Comparison of ENCODE assay signal across 33 cellular contexts in genomic region chr10:84391326-84391725, GRCh38.
DNase-seq lines count a peak whose midpoint lies in the region; ATAC-seq and TF ChIP-seq lines count a peak whose summit lies in the region.
"Had no signal": no experiment of that assay in that cellular context is flagged by ENCODE, and none has a peak within 500 bp of the region (broad histone marks: within the 10 kb centered on the region; RNA-seq: fewer than 3 reads in every experiment).

No MANE protein-coding gene starts in this region.

- H3K4me1 ChIP-seq in IMR-90 (ENCODE audit: control insufficient read depth, insufficient read depth, low read length), result peaks cover 2% of the 10 kb centered on the region; the same call in 1 of the 2 replicates
- H3K4me1 ChIP-seq in esophagus muscularis mucosa, result peaks cover 0 to 15% (median 3%) of the 10 kb centered on the region in 4 donors
- no peaks in the 10 kb centered on the region for H3K4me1 ChIP-seq in right atrium auricular region
- H3K4me1 ChIP-seq: BLaER1, vagina had no signal

- peaks cover 28 to 37% of the 10 kb centered on the region in 2 experiments for H3K79me1 ChIP-seq in IMR-90 (ENCODE audit: low read depth in 1 of 2, low read length in 2 of 2)

- BruUV-seq in IMR-90 (replicated peaks; lab: Mats Ljungman, UMichigan), result no TSS peak

- no peak overlapping the region for H3K14ac ChIP-seq in IMR-90 (replicated peaks; ENCODE audit: low read depth, low read length)

- POLR2A ChIA-PET in IMR-90 (lab: Charles Lee; ENCODE audit: unreplicated experiment), result no interaction called here

- H3K4me2 ChIP-seq in IMR-90 (ENCODE audit: low read depth, low read length), result no peak overlapping the region
- H3K4me2 ChIP-seq: BLaER1, hepatocyte, PC-9, SK-N-SH had no signal

- H3K9me3 Mint-ChIP-seq in brain, result peaks cover 18 to 53% (median 33%) of the 10 kb centered on the region in 5 experiments
- H3K9me3 Mint-ChIP-seq: T-helper 1 cell treated with Interleukin-12 subunit alpha and Interleukin-12 subunit beta and Interleukin-4 antibody, amounts not matched to agents 30 μg/mL and 1 μg/mL, for 36 hours had no signal

- peaks cover 9% of the 10 kb centered on the region for H3K36me3 ChIP-seq in IMR-90 (ENCODE audit: control insufficient read depth, insufficient read depth, low read length)
- H3K36me3 ChIP-seq in esophagus muscularis mucosa, result peaks cover 3 to 11% (median 8%) of the 10 kb centered on the region in 4 donors
- no peaks in the 10 kb centered on the region for H3K36me3 ChIP-seq in right atrium auricular region
- H3K36me3 ChIP-seq: gastrocnemius medialis, thoracic aorta, vagina had no signal

- no peak overlapping the region for H2AK9ac ChIP-seq in IMR-90 (replicated peaks; ENCODE audit: low read depth, low read length, poor library complexity)

- no peak overlapping the region for H2BK120ac ChIP-seq in IMR-90 (ENCODE audit: low read depth, low read length)

- intact Hi-C loops in IMR-90 (cut with micrococcal nuclease), result no loop called here
- intact Hi-C loops in esophagus muscularis mucosa (cut with DNase I), result no loop called here

- H4K8ac ChIP-seq in IMR-90 (ENCODE audit: low read depth in 2 of 2, low read length in 2 of 2), result no peak overlapping the region

- H2BK15ac ChIP-seq in IMR-90 (ENCODE audit: low read depth, low read length), result no peak overlapping the region

- no peaks in the 10 kb centered on the region for H3K9me1 ChIP-seq in IMR-90 (ENCODE audit: insufficient read depth, low read length)

- no peak overlapping the region for H3K18ac ChIP-seq in IMR-90 (ENCODE audit: low read depth, low read length)

- H3K4ac ChIP-seq in IMR-90 (ENCODE audit: low read depth, low read length), result no peak overlapping the region

- H3K27me3 Mint-ChIP-seq in brain, result no peaks in the 10 kb centered on the region
- H3K27me3 Mint-ChIP-seq: stimulated activated naive B cell treated with anti-CD40 and anti-IgM and Interleukin-4, amounts not matched to agents 10 μg/mL and 1 μg/mL and 100 μg/mL, for 72 hours had no signal

- peak overlapping the region in 1 of 5 experiments; percentile 8 for H3K4me3 Mint-ChIP-seq in brain
- H3K4me3 Mint-ChIP-seq: activated T-cell treated with anti-CD3 and anti-CD28 coated beads, Interleukin-2, amount 50 U/mL, for 72 hours; H9; nephron; stimulated activated naive B cell treated with anti-CD40 and anti-IgM and Interleukin-4, amounts not matched to agents 10 μg/mL and 1 μg/mL and 100 μg/mL, for 72 hours; T-helper 1 cell treated with Interleukin-12 subunit alpha and Interleukin-12 subunit beta and Interleukin-4 antibody, amounts not matched to agents 30 μg/mL and 1 μg/mL, for 36 hours had no signal

- no peak for ATAC-seq in IMR-90 (ENCODE audit: low read depth)
- ATAC-seq in HG03097 (IDR thresholded peaks at IDR 0.05; ENCODE audit: low FRiP score, unreplicated experiment), result no peak
- ATAC-seq: activated T-cell treated with anti-CD3 and anti-CD28 coated beads, Interleukin-2, amount 50 U/mL, for 72 hours; gastrocnemius medialis; left cardiac atrium; Right ventricle myocardium inferior; stimulated activated naive B cell treated with anti-CD40 and anti-IgM and Interleukin-4, amounts not matched to agents 10 μg/mL and 1 μg/mL and 100 μg/mL, for 72 hours had no signal

- DNase-seq in IMR-90 (peak; percentile 10), globus pallidus (ENCODE audit: low spot score) (peak; percentile 83), superior temporal gyrus (ENCODE audit: extremely low spot score) (peak; percentile 87), HUDEP-2 (lab: John Stamatoyannopoulos, UW; ENCODE audit: unreplicated experiment in 76 of 76) (no peak), esophagus muscularis mucosa (ENCODE audit: extremely low spot score) (no peak), right atrium auricular region (ENCODE audit: low spot score) (no peak)
- DNase-seq: ACHN; activated CD4-positive, alpha-beta T cell treated with anti-CD3 and anti-CD28 coated beads, Interleukin-2, amount 50 U/mL, for 48 hours; activated naive CD4-positive, alpha-beta T cell; activated T-cell treated with anti-CD3 and anti-CD28 coated beads, Interleukin-2, amount 50 U/mL, for 72 hours; effector CD4-positive, alpha-beta T cell; gastrocnemius medialis; H9; KG1; left cardiac atrium; NCI-H1105; NCI-H2081; NCI-H2227 treated with DMSO at 0.1 percent for 48 hours; NCI-H69; PC-9; SK-N-SH; stimulated activated naive B cell treated with anti-CD40 and anti-IgM and Interleukin-4, amounts not matched to agents 10 μg/mL and 1 μg/mL and 100 μg/mL, for 72 hours had no signal

- H3K9me3 ChIP-seq in IMR-90 (ENCODE audit: control insufficient read depth, insufficient read depth, low read length), result peaks cover 2% of the 10 kb centered on the region; the same call in 1 of the 2 replicates
- H3K9me3 ChIP-seq in esophagus muscularis mucosa, result no peaks in the 10 kb centered on the region
- H3K9me3 ChIP-seq in right atrium auricular region, result no peaks in the 10 kb centered on the region
- H3K9me3 ChIP-seq: gastrocnemius medialis, SK-N-SH, thoracic aorta, vagina had no signal

- peaks cover 89% of the 10 kb centered on the region for H3K36me3 Mint-ChIP-seq in brain

- TF ChIP-seq POLR2A in IMR-90 (IDR thresholded peaks at IDR 0.05; ENCODE audit: low read depth, low read length) (no peak), esophagus muscularis mucosa (IDR thresholded peaks at IDR 0.05; ENCODE audit: low read depth) (no peak)

- no peak overlapping the region for H3K56ac ChIP-seq in IMR-90 (ENCODE audit: extremely low read depth, insufficient read depth, low read length)

- H3K23ac ChIP-seq in IMR-90 (ENCODE audit: low read depth, low read length), result no peak overlapping the region

- no peak overlapping the region for H4K91ac ChIP-seq in IMR-90 (ENCODE audit: insufficient read depth, low read depth, low read length)

- peak overlapping the region in 4 of 5 experiments; percentile 49 to 76 (median 64) for H3K27ac Mint-ChIP-seq in brain
- H3K27ac Mint-ChIP-seq: activated T-cell treated with anti-CD3 and anti-CD28 coated beads, Interleukin-2, amount 50 U/mL, for 72 hours; nephron; stimulated activated naive B cell treated with anti-CD40 and anti-IgM and Interleukin-4, amounts not matched to agents 10 μg/mL and 1 μg/mL and 100 μg/mL, for 72 hours; T-helper 1 cell treated with Interleukin-12 subunit alpha and Interleukin-12 subunit beta and Interleukin-4 antibody, amounts not matched to agents 30 μg/mL and 1 μg/mL, for 36 hours had no signal

- TF ChIP-seq EP300 in esophagus muscularis mucosa (IDR thresholded peaks at IDR 0.05), result no peak

- in situ Hi-C loops in IMR-90 (cut with MboI; ENCODE audit: low sequenced_read_pairs), result no loop called here

- CTCF ChIA-PET in IMR-90 (lab: Yijun Ruan, JAX), result no interaction called here

- H4K5ac ChIP-seq in IMR-90 (ENCODE audit: low read depth, low read length), result no peak overlapping the region

- H3K27me3 ChIP-seq in IMR-90 (ENCODE audit: control insufficient read depth, insufficient read depth, low read length), result no peaks in the 10 kb centered on the region
- no peaks in the 10 kb centered on the region for H3K27me3 ChIP-seq in esophagus muscularis mucosa
- H3K27me3 ChIP-seq in right atrium auricular region, result no peaks in the 10 kb centered on the region
- H3K27me3 ChIP-seq: BLaER1, gastrocnemius medialis, hepatocyte, vagina had no signal

- no peak overlapping the region for H3K9ac ChIP-seq in IMR-90 (ENCODE audit: low read depth, low read length)
- H3K9ac ChIP-seq: BLaER1, SK-N-SH had no signal

- H3K4me3 ChIP-seq in IMR-90 (ENCODE audit: insufficient read depth, low read depth, low read length), result no peak overlapping the region
- H3K4me3 ChIP-seq in esophagus muscularis mucosa, result no peak overlapping the region
- no peak overlapping the region for H3K4me3 ChIP-seq in right atrium auricular region
- H3K4me3 ChIP-seq: BLaER1, gastrocnemius medialis, hepatocyte, lung, PC-9, thoracic aorta, vagina had no signal

- H3K4me1 Mint-ChIP-seq in brain, result peaks cover 20% of the 10 kb centered on the region
- H3K4me1 Mint-ChIP-seq: nephron had no signal

- H2AK5ac ChIP-seq in IMR-90 (ENCODE audit: low read depth, low read length), result no peak overlapping the region

- H2AFZ ChIP-seq in IMR-90 (replicated peaks; ENCODE audit: low read length, poor library complexity), result no peak overlapping the region
- H2AFZ ChIP-seq: hepatocyte, PC-9 had no signal

- no peak overlapping the region for H3K27ac ChIP-seq in IMR-90 (ENCODE audit: insufficient read depth, low read length)
- no peak overlapping the region for H3K27ac ChIP-seq in esophagus muscularis mucosa (replicated peaks in 1 of 4)
- H3K27ac ChIP-seq in right atrium auricular region, result no peak overlapping the region
- H3K27ac ChIP-seq: BLaER1, epithelial cell of prostate, gastrocnemius medialis, hepatocyte, PC-9, thoracic aorta, vagina had no signal

- H4K20me1 ChIP-seq in IMR-90 (ENCODE audit: insufficient read depth, low read length), result no peaks in the 10 kb centered on the region; the same call in 1 of the 2 replicates
- H4K20me1 ChIP-seq: BLaER1 had no signal

- H2BK20ac ChIP-seq in IMR-90 (ENCODE audit: low read depth, low read length), result no peak overlapping the region

- no peak overlapping the region for H2BK5ac ChIP-seq in IMR-90 (ENCODE audit: low read depth, low read length, poor library complexity, severe bottlenecking)

- 94% methylated on average over 3 of the region's 4 CpGs; no CpG with 5 or more reads in 1 of the 2 experiments for WGBS in IMR-90 (ENCODE audit: extremely low coverage in 2 of 2, insufficient read length in 1 of 2), 2 experiments
- 97% methylated on average over 4 of the region's 4 CpGs for WGBS in esophagus muscularis mucosa

- dilution Hi-C loops in IMR-90 (cut with HindIII; ENCODE audit: low sequenced_read_pairs, unreplicated experiment), result no loop called here

- no peak for TF ChIP-seq CTCF in IMR-90 (conservative IDR thresholded peaks at IDR 0.05; ENCODE audit: low read depth, low read length)
- no peak for TF ChIP-seq CTCF in brain (conservative IDR thresholded peaks at IDR 0.05)
- TF ChIP-seq CTCF in esophagus muscularis mucosa (IDR thresholded peaks at IDR 0.05), result no peak
- TF ChIP-seq CTCF in right atrium auricular region (IDR thresholded peaks at IDR 0.05), result no peak

- no peak for TF ChIP-seq RAD21 in IMR-90 (IDR thresholded peaks at IDR 0.05; ENCODE audit: low read length)

TF ChIP-seq in IMR-90, 13 proteins besides CTCF, POLR2A, EP300 and RAD21 (continues in another document):
- TF ChIP-seq CEBPB (IDR thresholded peaks at IDR 0.05; ENCODE audit: low read depth, low read length) (no peak), FOS (IDR thresholded peaks at IDR 0.05; ENCODE audit: low read depth, low read length) (no peak), SMC3 (IDR thresholded peaks at IDR 0.05; ENCODE audit: low read depth, low read length) (no peak), NFE2L2 (IDR thresholded peaks at IDR 0.05; ENCODE audit: low read depth, low read length) (no peak), MAZ (IDR thresholded peaks at IDR 0.05; ENCODE audit: borderline replicate concordance, low read depth, low read length) (no peak)
- TF ChIP-seq, protein P1, sequence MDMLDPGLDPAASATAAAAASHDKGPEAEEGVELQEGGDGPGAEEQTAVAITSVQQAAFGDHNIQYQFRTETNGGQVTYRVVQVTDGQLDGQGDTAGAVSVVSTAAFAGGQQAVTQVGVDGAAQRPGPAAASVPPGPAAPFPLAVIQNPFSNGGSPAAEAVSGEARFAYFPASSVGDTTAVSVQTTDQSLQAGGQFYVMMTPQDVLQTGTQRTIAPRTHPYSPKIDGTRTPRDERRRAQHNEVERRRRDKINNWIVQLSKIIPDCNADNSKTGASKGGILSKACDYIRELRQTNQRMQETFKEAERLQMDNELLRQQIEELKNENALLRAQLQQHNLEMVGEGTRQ (IDR thresholded peaks at IDR 0.05; ENCODE audit: low read depth, low read length), result no peak

Comparison
In these comparisons a context has a peak if more than half of its experiments do, and no peak if none do; other contexts are left out.
1. DNase-seq: peak in IMR-90 (single experiment), globus pallidus (single experiment) and superior temporal gyrus (single experiment); none in HUDEP-2 (0 of 76), esophagus muscularis mucosa (single experiment) and right atrium auricular region (single experiment).